In genomic region chr11:117816846-117817212, GRCh38 we compare ENCODE assay signal across 1 cellular context.
A peak's percentile ranks its signal among the peaks of the same experiment; 100 is the strongest.
TF ChIP-seq lines count a peak whose summit lies in the region.

No MANE protein-coding gene starts in this region.

TF ChIP-seq in GM12878, 131 proteins besides CTCF, POLR2A, EP300 and RAD21:
- no peak for TF ChIP-seq TBL1XR1 (IDR thresholded peaks at IDR 0.05; ENCODE audit: low read depth, low read length)
- no peak for TF ChIP-seq HDAC2 (IDR thresholded peaks at IDR 0.05)
- TF ChIP-seq LARP7 (IDR thresholded peaks at IDR 0.05), result peak; percentile 40; the same call in 1 of the 2 replicates
- no peak for TF ChIP-seq TAF1 (IDR thresholded peaks at IDR 0.05; ENCODE audit: borderline replicate concordance, low read depth, low read length)
- no peak for TF ChIP-seq IRF5 (IDR thresholded peaks at IDR 0.05; ENCODE audit: borderline replicate concordance)
- no peak for TF ChIP-seq E2F8 (IDR thresholded peaks at IDR 0.05; ENCODE audit: low read depth, partially characterized antibody)
- TF ChIP-seq CBFB (IDR thresholded peaks at IDR 0.05; ENCODE audit: low read depth), result no peak
- 0 out of 2 replicates have a peak, but pooled peaks have one; percentile 43 for TF ChIP-seq SPI1 (IDR thresholded peaks at IDR 0.05; ENCODE audit: borderline replicate concordance, insufficient read depth, low read depth, low read length)
- TF ChIP-seq PRDM15 (CRISPR knock-in tag; IDR thresholded peaks at IDR 0.05), result no peak
